In genomic region chr5:90421136-90421535, GRCh38 we compare ENCODE assay signal across 9 cellular contexts. TPM values are rescaled to one million over a fixed set of nuclear protein-coding genes. Genes with fewer than 3 reads are reported as not detected.
DNase-seq lines count a peak whose midpoint lies in the region; ATAC-seq and TF ChIP-seq lines count a peak whose summit lies in the region.
"Had no signal": no experiment of that assay in that cellular context is flagged by ENCODE, and none has a peak within 500 bp of the region (broad histone marks: within the 10 kb centered on the region; RNA-seq: fewer than 3 reads in every experiment).

No MANE protein-coding gene starts in this region.

- H3K79me2 ChIP-seq in DOHH2 (ENCODE audit: control insufficient read depth, low read length) = no peaks in the 10 kb centered on the region
- no peaks in the 10 kb centered on the region for H3K79me2 ChIP-seq in HCT116 (ENCODE audit: insufficient read depth, low read length)

- no peaks in the 10 kb centered on the region for H3K9me2 ChIP-seq in DOHH2 (replicated peaks; ENCODE audit: control insufficient read depth, low read length)
- H3K9me2 ChIP-seq in HCT116 (ENCODE audit: insufficient read depth) = no peaks in the 10 kb centered on the region

- POLR2A ChIA-PET in HCT116 (lab: Charles Lee) = interaction anchor here (2.0 kb wide), 1 partner anchor 11 kb away, joined by 5 read pairs; the partner anchor contains the start of gene CETN3

- 18% methylated on average over 4 of the region's 4 CpGs for WGBS in right lobe of liver (ENCODE audit: insufficient coverage, low coverage, low lambda C conversion rate, missing lambda C conversion rate)

- H2AFZ ChIP-seq in HCT116 (ENCODE audit: low read depth, low read length, poor library complexity, severe bottlenecking) = no peak overlapping the region

- in situ Hi-C loops in astrocyte of the cerebellum (cut with HindIII; ENCODE audit: low sequenced_read_pairs) = no loop called here

- H3K9me3 ChIP-seq in DOHH2 (ENCODE audit: control insufficient read depth, insufficient read depth, low read length) (no peaks in the 10 kb centered on the region), HCT116 (ENCODE audit: control insufficient read depth in 1 of 2, insufficient read depth in 1 of 2, low read depth in 1 of 2, low read length in 2 of 2) (no peaks in the 10 kb centered on the region), right lobe of liver (no peaks in the 10 kb centered on the region)

- no TSS peak for BruUV-seq in HCT116 (replicated peaks; lab: Mats Ljungman, UMichigan)

- DNase-seq in HCT116 (ENCODE audit: low read depth, low spot score) (no peak), astrocyte of the cerebellum (ENCODE audit: low read depth) (no peak), right lobe of liver (peak in 1 of 3 donors; percentile 48), HPDE6-E6E7 (ENCODE audit: extremely low spot score) (no peak), D341Med (ENCODE audit: low spot score) (no peak)
- no peak for DNase-seq in activated effector memory CD4-positive, alpha-beta T cell treated with Interleukin-2 at 50 U/mL for 16 hours
- no peak for DNase-seq in stimulated activated CD4-positive, alpha-beta T cell treated with anti-CD3 and anti-CD28 coated beads, Interleukin-1b, Interleukin-23, amount 100 ng/mL, for 48 hours
- DNase-seq: activated gamma-delta T cell had no signal

- no peak overlapping the region for H3K4me3 ChIP-seq in DOHH2 (ENCODE audit: low read length)
- no peak overlapping the region for H3K4me3 ChIP-seq in HCT116 (replicated peaks in 1 of 2; ENCODE audit: low read depth in 1 of 2, low read length in 2 of 2)
- no peak overlapping the region for H3K4me3 ChIP-seq in astrocyte of the cerebellum (ENCODE audit: low read depth, low read length)
- no peak overlapping the region for H3K4me3 ChIP-seq in right lobe of liver

- no peak for TF ChIP-seq POLR2A in HCT116 (IDR thresholded peaks at IDR 0.05; ENCODE audit: borderline replicate concordance, extremely low read depth, insufficient read depth, insufficient read length)
- no peak for TF ChIP-seq POLR2A in right lobe of liver (IDR thresholded peaks at IDR 0.05)

- H3K27ac ChIP-seq in DOHH2 (ENCODE audit: low read depth, low read length) (no peak overlapping the region), HCT116 (ENCODE audit: low read depth, low read length) (no peak overlapping the region), right lobe of liver (no peak overlapping the region)

- ATAC-seq in HCT116 (peak; percentile 84), right lobe of liver (peak; percentile 86 to 96 (median 94))

- H3K4me1 ChIP-seq in DOHH2 (ENCODE audit: control insufficient read depth, low read length) (no peaks in the 10 kb centered on the region), HCT116 (ENCODE audit: control insufficient read depth in 1 of 2, insufficient read depth in 2 of 2, low read length in 2 of 2) (no peaks in the 10 kb centered on the region), right lobe of liver (no peaks in the 10 kb centered on the region)

- H3K36me3 ChIP-seq in DOHH2 (ENCODE audit: control insufficient read depth, low read length) (no peaks in the 10 kb centered on the region), HCT116 (ENCODE audit: control insufficient read depth in 1 of 2, insufficient read depth in 2 of 2, low read length in 2 of 2) (no peaks in the 10 kb centered on the region), right lobe of liver (no peaks in the 10 kb centered on the region)

- H3F3A ChIP-seq in DOHH2 (ENCODE audit: control insufficient read depth, insufficient read depth) = no peaks in the 10 kb centered on the region

- RAD21 ChIA-PET in HCT116 (lab: Charles Lee; ENCODE audit: low non-redundant PET in 1 of 2, low total read pairs in 2 of 2, uncharacterized antibody in 2 of 2, unreplicated experiment in 2 of 2) = no interaction called here

- H4K20me1 ChIP-seq in DOHH2 (ENCODE audit: control insufficient read depth, insufficient read depth, low read depth, low read length) (no peaks in the 10 kb centered on the region), HCT116 (ENCODE audit: insufficient read depth) (no peaks in the 10 kb centered on the region)

- no peak overlapping the region for H3K4me2 ChIP-seq in DOHH2 (ENCODE audit: low read length)
- H3K4me2 ChIP-seq in HCT116 (ENCODE audit: low read length) = no peak overlapping the region

- H3K27me3 ChIP-seq in DOHH2 (ENCODE audit: control insufficient read depth, low read length) (peaks cover 6% of the 10 kb centered on the region; the same call in 1 of the 2 replicates), HCT116 (ENCODE audit: insufficient read depth, low read length) (no peaks in the 10 kb centered on the region), right lobe of liver (no peaks in the 10 kb centered on the region)

- H3K9ac ChIP-seq in HCT116 (ENCODE audit: low read length) = no peak overlapping the region

- intact Hi-C loops in HCT116 (cut with micrococcal nuclease) = no loop called here
- intact Hi-C loops in right lobe of liver (cut with DNase I) = loop anchor here in 1 of 2 donors (10.0 kb wide), 1 partner anchor 194 kb away; no protein-coding TSS in a partner anchor

- TF ChIP-seq CTCF in DOHH2 (IDR thresholded peaks at IDR 0.05; ENCODE audit: low read depth, low read length, poor library complexity, severe bottlenecking) (peak; percentile 38), HCT116 (IDR thresholded peaks at IDR 0.05 in 2 of 3, conservative IDR thresholded peaks at IDR 0.05 in 1 of 3; ENCODE audit: borderline replicate concordance in 1 of 3, insufficient read depth in 1 of 3, low read depth in 2 of 3, low read length in 2 of 3) (peak in 1 of 3 experiments; percentile 31; a peak in 1 of 6 replicates), astrocyte of the cerebellum (IDR thresholded peaks at IDR 0.05; ENCODE audit: low read depth, low read length, missing control alignments) (peak; percentile 15), right lobe of liver (IDR thresholded peaks at IDR 0.05) (peak in 3 of 4 donors; percentile 20 to 44 (median 24))

- CTCF ChIA-PET in HCT116 (lab: Charles Lee) = interaction anchor here (0.6 to 0.8 kb wide), 2 partner anchors 10 to 184 kb away, joined by 3 read pairs; no protein-coding TSS in a partner anchor

- no peak for TF ChIP-seq RAD21 in HCT116 (IDR thresholded peaks at IDR 0.05; ENCODE audit: low read depth)

TF ChIP-seq in HCT116, 20 proteins besides CTCF, POLR2A, EP300 and RAD21:
- TF ChIP-seq CBX3 (IDR thresholded peaks at IDR 0.05; ENCODE audit: low read depth) = no peak
- TF ChIP-seq ZNF274 (IDR thresholded peaks at IDR 0.05; ENCODE audit: low read depth, low read length) = no peak
- no peak for TF ChIP-seq ATF3 (IDR thresholded peaks at IDR 0.05)
- no peak for TF ChIP-seq YY1 (IDR thresholded peaks at IDR 0.05; ENCODE audit: extremely low read depth, insufficient replicate concordance, low read depth, low read length)
- no peak for TF ChIP-seq ZFX (IDR thresholded peaks at IDR 0.05)
- TF ChIP-seq ELF1 (IDR thresholded peaks at IDR 0.05; ENCODE audit: borderline replicate concordance, low read depth) = no peak
- TF ChIP-seq CEBPB (IDR thresholded peaks at IDR 0.05; ENCODE audit: low read depth) = no peak
- TF ChIP-seq POLR2AphosphoS5 (IDR thresholded peaks at IDR 0.05; ENCODE audit: low read depth, low read length) = no peak
- no peak for TF ChIP-seq EZH2phosphoT487 (IDR thresholded peaks at IDR 0.05; ENCODE audit: borderline replicate concordance)
- no peak for TF ChIP-seq REST (IDR thresholded peaks at IDR 0.05; ENCODE audit: low read depth)
- TF ChIP-seq FOSL1 (IDR thresholded peaks at IDR 0.05; ENCODE audit: low read depth) = no peak
- no peak for TF ChIP-seq JUND (IDR thresholded peaks at IDR 0.05)
- TF ChIP-seq SRF (IDR thresholded peaks at IDR 0.05; ENCODE audit: low read depth) = no peak

RNA-seq across cellular contexts. Expression of gene CETN3, which starts 11.6 kb away (rescaled TPM):
- 42.8 TPM for total RNA-seq in HCT116 (2021; ENCODE audit: unreplicated experiment)
- 11.6 and 24.5 TPM in 2 replicates for polyA plus RNA-seq in HCT116 (2012)
- 1 to 10 TPM; 4.2 to 8.0 (median 6.9) TPM for total RNA-seq in right lobe of liver

RNA-seq across cellular contexts. Expression of gene MBLAC2, which starts 53.4 kb away (rescaled TPM):
- total RNA-seq in HCT116 (2021; ENCODE audit: unreplicated experiment) (5.7 TPM), right lobe of liver (1 to 10 TPM; 2.3 to 5.3 (median 3.9) TPM)
- 1.5 and 1.9 TPM in 2 replicates for polyA plus RNA-seq in HCT116 (2012)

RNA-seq across cellular contexts. Expression of gene POLR3G, which starts 53.5 kb away (rescaled TPM):
- total RNA-seq in HCT116 (2021; ENCODE audit: unreplicated experiment) = 44.8 TPM
- 14.1 and 20.3 TPM in 2 replicates for polyA plus RNA-seq in HCT116 (2012)
- total RNA-seq in right lobe of liver = 1 to 10 TPM; 1.2 to 7.7 (median 2.0) TPM
